ENCODE assay signal across 8 cellular contexts in genomic region chr7:43869018-43869897, GRCh38. TPM values are rescaled to one million over a fixed set of nuclear protein-coding genes. Genes with fewer than 3 reads are reported as not detected.
DNase-seq lines count a peak whose midpoint lies in the region; ATAC-seq, FAIRE-seq and TF ChIP-seq lines count a peak whose summit lies in the region.

Gene MRPS24 (minus strand): TSS chr7:43869517. CDS start chr7:43869495, 22 bp downstream.

- DNase-seq in GM12891 (ENCODE audit: insufficient read length, low spot score) (peak; percentile 94), NCI-H1436 (lab: John Stamatoyannopoulos, UW) (peak; percentile 90), SW480 (ENCODE audit: low spot score) (peak; percentile 98), Right ventricle myocardium superior (peak; percentile 97), pancreas (peak; percentile 93 to 96 (median 94)), thyroid gland (peak; percentile 96 to 97)
- DNase-seq in activated naive CD8-positive, alpha-beta T cell treated with anti-CD3 and anti-CD28 coated beads, Interleukin-2, amount 50 U/mL, for 24 hours: peak; percentile 96

- peaks cover 22% of the 10 kb centered on the region for H3K36me3 Mint-ChIP-seq in activated naive CD8-positive, alpha-beta T cell treated with anti-CD3 and anti-CD28 coated beads, Interleukin-2, amount 50 U/mL, for 24 hours (ENCODE audit: low read depth)

- peak within 1 kb of the TSS; percentile 89 for H3K27ac Mint-ChIP-seq in activated naive CD8-positive, alpha-beta T cell treated with anti-CD3 and anti-CD28 coated beads, Interleukin-2, amount 50 U/mL, for 24 hours

- no peaks in the 10 kb centered on the region for H3K27me3 ChIP-seq in pancreas
- no peaks in the 10 kb centered on the region for H3K27me3 ChIP-seq in thyroid gland

- H3K36me3 ChIP-seq in pancreas: peaks cover 0 to 6% (median 0%) of the 10 kb centered on the region in 3 donors
- H3K36me3 ChIP-seq in thyroid gland: peaks cover 11% of the 10 kb centered on the region in 2 donors

- peaks cover 6% of the 10 kb centered on the region for H3K27me3 Mint-ChIP-seq in activated naive CD8-positive, alpha-beta T cell treated with anti-CD3 and anti-CD28 coated beads, Interleukin-2, amount 50 U/mL, for 24 hours

- no peaks in the 10 kb centered on the region for H3K9me3 Mint-ChIP-seq in activated naive CD8-positive, alpha-beta T cell treated with anti-CD3 and anti-CD28 coated beads, Interleukin-2, amount 50 U/mL, for 24 hours

- peak within 1 kb of the TSS; percentile 39 to 83 (median 70) for H3K27ac ChIP-seq in pancreas
- peak within 1 kb of the TSS; percentile 32 to 85 (median 59) for H3K27ac ChIP-seq in thyroid gland

- no peak for TF ChIP-seq CTCF in pancreas (IDR thresholded peaks at IDR 0.05)
- no peak for TF ChIP-seq CTCF in thyroid gland (IDR thresholded peaks at IDR 0.05)

- peak; percentile 97 for FAIRE-seq in GM12891 (lab: Jason Lieb, UNC)
- no peak for FAIRE-seq in pancreas (lab: Jason Lieb, UNC)

- WGBS in pancreas, 2 donors: 1% methylated on average over 70 to 79 of the region's 79 CpGs
- 0 to 1% methylated on average over 21 to 38 of the region's 79 CpGs for WGBS in thyroid gland, 2 donors

- H3K9me3 ChIP-seq in pancreas (no peaks in the 10 kb centered on the region), thyroid gland (no peaks in the 10 kb centered on the region)

- TF ChIP-seq POLR2A in GM12891 (IDR thresholded peaks at IDR 0.05; ENCODE audit: low read depth, low read length) (peak; percentile 86), thyroid gland (IDR thresholded peaks at IDR 0.05) (peak; percentile 31 to 72)

- intact Hi-C loops in Right ventricle myocardium superior (cut with DNase I) (no loop called here), pancreas (cut with DNase I) (no loop called here), thyroid gland (cut with DNase I) (no loop called here)

- H3K4me1 ChIP-seq in pancreas (peaks cover 6 to 10% (median 8%) of the 10 kb centered on the region in 3 donors), thyroid gland (peaks cover 6 to 21% of the 10 kb centered on the region in 2 donors)

- H3K4me3 ChIP-seq in pancreas (peak within 1 kb of the TSS; percentile 41 to 74 (median 60)), thyroid gland (replicated peaks in 1 of 3) (peak within 1 kb of the TSS; percentile 28 to 72 (median 46))

- H3K4me1 Mint-ChIP-seq in activated naive CD8-positive, alpha-beta T cell treated with anti-CD3 and anti-CD28 coated beads, Interleukin-2, amount 50 U/mL, for 24 hours: peaks cover 39% of the 10 kb centered on the region

- ATAC-seq in HG02798 (IDR thresholded peaks at IDR 0.05; ENCODE audit: poor library complexity, unreplicated experiment): peak; percentile 91
- ATAC-seq in activated naive CD8-positive, alpha-beta T cell treated with anti-CD3 and anti-CD28 coated beads, Interleukin-2, amount 50 U/mL, for 24 hours: peak; percentile 97
- ATAC-seq in Right ventricle myocardium superior (ENCODE audit: poor library complexity): peak; percentile 97
- ATAC-seq in pancreas: peak; percentile 98 to 99 (median 99)

- H3K4me3 Mint-ChIP-seq in activated naive CD8-positive, alpha-beta T cell treated with anti-CD3 and anti-CD28 coated beads, Interleukin-2, amount 50 U/mL, for 24 hours: peak within 1 kb of the TSS; percentile 84

TF ChIP-seq in GM12891, 5 proteins besides CTCF, POLR2A, EP300 and RAD21:
- TF ChIP-seq POU2F2 (IDR thresholded peaks at IDR 0.05; ENCODE audit: low read depth, low read length): peak; percentile 58
- TF ChIP-seq TAF1 (IDR thresholded peaks at IDR 0.05; ENCODE audit: low read depth, low read length): peak; percentile 96
- peak; percentile 71 for TF ChIP-seq SPI1 (IDR thresholded peaks at IDR 0.05; ENCODE audit: low read depth, low read length)
- peak; percentile 89 for TF ChIP-seq POLR2AphosphoS5 (IDR thresholded peaks at IDR 0.05; ENCODE audit: low read depth, low read length)
- TF ChIP-seq PAX5 (IDR thresholded peaks at IDR 0.05; ENCODE audit: insufficient read depth, low read length, severe bottlenecking): no peak

RNA-seq across cellular contexts. Expression of gene MRPS24, which starts in this region (rescaled TPM):
- 101 TPM for polyA plus RNA-seq in GM12891 (2012; ENCODE audit: low read depth, missing spikeins)
- total RNA-seq in Right ventricle myocardium superior (200 TPM), pancreas (10 to 100 TPM; 42.2 to 75.4 (median 57.8) TPM), thyroid gland (100 to 1,000 TPM in 1 of 4 donors, 10 to 100 TPM in 3; 52.2 to 110 (median 88.7) TPM)
- 10 to 100 TPM; 50.2 to 77.0 TPM for polyA plus RNA-seq in pancreas

Comparison
In these comparisons a context has a peak if more than half of its experiments do, and no peak if none do; other contexts are left out.
1. Peak in every context shown above with its lines: DNase-seq, ATAC-seq, H3K4me3 ChIP-seq and H3K27ac ChIP-seq.